In genomic region chr12:9244894-9245293, GRCh38 we compare ENCODE assay signal across 9 cellular contexts. TPM values are rescaled to one million over a fixed set of nuclear protein-coding genes. Genes with fewer than 3 reads are reported as not detected.
DNase-seq lines count a peak whose midpoint lies in the region; ATAC-seq, FAIRE-seq and TF ChIP-seq lines count a peak whose summit lies in the region.
"Had no signal": no experiment of that assay in that cellular context is flagged by ENCODE, and none has a peak within 500 bp of the region (broad histone marks: within the 10 kb centered on the region; RNA-seq: fewer than 3 reads in every experiment).

No MANE protein-coding gene starts in this region.

- no peaks in the 10 kb centered on the region for H3K27me3 ChIP-seq in esophagus squamous epithelium

- 20 to 21% methylated on average over 6 of the region's 6 CpGs for WGBS in esophagus squamous epithelium, 2 donors

- TF ChIP-seq CTCF in natural killer cell (IDR thresholded peaks at IDR 0.05) (no peak), esophagus squamous epithelium (IDR thresholded peaks at IDR 0.05) (no peak), glutamatergic neuron (IDR thresholded peaks at IDR 0.05; ENCODE audit: partially characterized antibody, unreplicated experiment) (no peak)

- no peaks in the 10 kb centered on the region for H3K36me3 ChIP-seq in esophagus squamous epithelium

- peak in 1 of 2 donors; percentile 93 for ATAC-seq in natural killer cell treated with Interleukin-12 subunit alpha and Interleukin-12 subunit beta and Interleukin-15 and Interleukin-18, amount 100 ng/mL, for 72 hours
- no peak for ATAC-seq in natural killer cell

- peak overlapping the region; percentile 50 to 73 (median 66) for H3K27ac ChIP-seq in esophagus squamous epithelium

- peaks cover 5% of the 10 kb centered on the region for H3K36me3 Mint-ChIP-seq in natural killer cell treated with Interleukin-12 subunit alpha and Interleukin-12 subunit beta and Interleukin-15 and Interleukin-18, amount 100 ng/mL, for 72 hours
- H3K36me3 Mint-ChIP-seq in natural killer cell = peaks cover 8% of the 10 kb centered on the region
- H3K36me3 Mint-ChIP-seq in T-helper 1 cell treated with Interleukin-12 subunit alpha and Interleukin-12 subunit beta and Interleukin-4 antibody, amounts not matched to agents 30 μg/mL and 1 μg/mL, for 36 hours (ENCODE audit: low read depth) = peaks cover 2% of the 10 kb centered on the region
- no peaks in the 10 kb centered on the region for H3K36me3 Mint-ChIP-seq in glutamatergic neuron (ENCODE audit: unreplicated experiment)
- H3K36me3 Mint-ChIP-seq: brain had no signal

- peaks cover 3% of the 10 kb centered on the region for H3K9me3 Mint-ChIP-seq in natural killer cell treated with Interleukin-12 subunit alpha and Interleukin-12 subunit beta and Interleukin-15 and Interleukin-18, amount 100 ng/mL, for 72 hours
- H3K9me3 Mint-ChIP-seq in natural killer cell (peaks cover 2% of the 10 kb centered on the region in 2 donors), glutamatergic neuron (ENCODE audit: unreplicated experiment) (no peaks in the 10 kb centered on the region)
- H3K9me3 Mint-ChIP-seq in T-helper 1 cell treated with Interleukin-12 subunit alpha and Interleukin-12 subunit beta and Interleukin-4 antibody, amounts not matched to agents 30 μg/mL and 1 μg/mL, for 36 hours = no peaks in the 10 kb centered on the region

- intact Hi-C loops in natural killer cell (cut with micrococcal nuclease) = no loop called here
- intact Hi-C loops in esophagus squamous epithelium (cut with DNase I) = no loop called here

- TF ChIP-seq POLR2A in esophagus squamous epithelium (IDR thresholded peaks at IDR 0.05) = peak in 1 of 4 donors; percentile 19

- H3K27ac Mint-ChIP-seq in natural killer cell treated with Interleukin-12 subunit alpha and Interleukin-12 subunit beta and Interleukin-15 and Interleukin-18, amount 100 ng/mL, for 72 hours = peak overlapping the region in 1 of 2 donors; percentile 66
- H3K27ac Mint-ChIP-seq in natural killer cell (no peak overlapping the region), glutamatergic neuron (ENCODE audit: unreplicated experiment) (no peak overlapping the region)
- H3K27ac Mint-ChIP-seq in T-helper 1 cell treated with Interleukin-12 subunit alpha and Interleukin-12 subunit beta and Interleukin-4 antibody, amounts not matched to agents 30 μg/mL and 1 μg/mL, for 36 hours = peak overlapping the region; percentile 21
- H3K27ac Mint-ChIP-seq: brain had no signal

- H3K27me3 Mint-ChIP-seq in natural killer cell treated with Interleukin-12 subunit alpha and Interleukin-12 subunit beta and Interleukin-15 and Interleukin-18, amount 100 ng/mL, for 72 hours = peaks cover 3 to 4% of the 10 kb centered on the region in 2 donors
- H3K27me3 Mint-ChIP-seq in natural killer cell (ENCODE audit: low read depth in 2 of 2) (peaks cover 7 to 12% of the 10 kb centered on the region in 2 donors), glutamatergic neuron (ENCODE audit: unreplicated experiment) (peaks cover 2% of the 10 kb centered on the region)
- H3K27me3 Mint-ChIP-seq in T-helper 1 cell treated with Interleukin-12 subunit alpha and Interleukin-12 subunit beta and Interleukin-4 antibody, amounts not matched to agents 30 μg/mL and 1 μg/mL, for 36 hours (ENCODE audit: low read depth) = peaks cover 11% of the 10 kb centered on the region

- H3K4me3 Mint-ChIP-seq in natural killer cell treated with Interleukin-12 subunit alpha and Interleukin-12 subunit beta and Interleukin-15 and Interleukin-18, amount 100 ng/mL, for 72 hours = peak overlapping the region; percentile 53
- H3K4me3 Mint-ChIP-seq in natural killer cell (no peak overlapping the region), glutamatergic neuron (ENCODE audit: unreplicated experiment) (no peak overlapping the region)
- H3K4me3 Mint-ChIP-seq in T-helper 1 cell treated with Interleukin-12 subunit alpha and Interleukin-12 subunit beta and Interleukin-4 antibody, amounts not matched to agents 30 μg/mL and 1 μg/mL, for 36 hours = no peak overlapping the region
- H3K4me3 Mint-ChIP-seq: brain had no signal

- peaks cover 5 to 26% (median 9%) of the 10 kb centered on the region in 3 donors for H3K4me1 ChIP-seq in esophagus squamous epithelium

- peaks cover 4 to 16% of the 10 kb centered on the region in 2 donors for H3K4me1 Mint-ChIP-seq in natural killer cell treated with Interleukin-12 subunit alpha and Interleukin-12 subunit beta and Interleukin-15 and Interleukin-18, amount 100 ng/mL, for 72 hours (ENCODE audit: low read depth in 2 of 2)
- H3K4me1 Mint-ChIP-seq in natural killer cell (peaks cover 5 to 6% of the 10 kb centered on the region in 2 donors), glutamatergic neuron (ENCODE audit: low read depth, unreplicated experiment) (no peaks in the 10 kb centered on the region)
- H3K4me1 Mint-ChIP-seq in T-helper 1 cell treated with Interleukin-12 subunit alpha and Interleukin-12 subunit beta and Interleukin-4 antibody, amounts not matched to agents 30 μg/mL and 1 μg/mL, for 36 hours (ENCODE audit: low read depth) = peaks cover 12% of the 10 kb centered on the region
- H3K4me1 Mint-ChIP-seq: brain had no signal

- H3K4me3 ChIP-seq in esophagus squamous epithelium = no peak overlapping the region

- DNase-seq in natural killer cell treated with Interleukin-12 subunit alpha and Interleukin-12 subunit beta and Interleukin-15 and Interleukin-18, amount 100 ng/mL, for 72 hours (ENCODE audit: low spot score) = no peak
- DNase-seq in natural killer cell = no peak
- DNase-seq in esophagus squamous epithelium (lab: John Stamatoyannopoulos, UW) = no peak
- DNase-seq in NCI-H187 (lab: John Stamatoyannopoulos, UW) = no peak
- DNase-seq in glutamatergic neuron = no peak
- no peak for DNase-seq in frontal cortex (ENCODE audit: low spot score in 2 of 2)
- no peak for DNase-seq in GF-D8 (lab: John Stamatoyannopoulos, UW)

- no peaks in the 10 kb centered on the region for H3K9me3 ChIP-seq in esophagus squamous epithelium

- FAIRE-seq in frontal cortex (lab: Jason Lieb, UNC) = no peak

RNA-seq across cellular contexts. Expression of gene PZP, which starts 36.7 kb away (rescaled TPM):
- total RNA-seq in natural killer cell treated with Interleukin-12 subunit alpha and Interleukin-12 subunit beta and Interleukin-15 and Interleukin-18, amount 100 ng/mL, for 72 hours = not detected
- total RNA-seq in natural killer cell (not detected), esophagus squamous epithelium (not detected), glutamatergic neuron (ENCODE audit: unreplicated experiment) (not detected), frontal cortex (under 0.01 TPM)
